In genomic region chrX:102517331-102517730, GRCh38 we compare ENCODE assay signal across 8 cellular contexts. TPM values are rescaled to one million over a fixed set of nuclear protein-coding genes. Genes with fewer than 3 reads are reported as not detected.
A peak's percentile ranks its signal among the peaks of the same experiment; 100 is the strongest.
DNase-seq lines count a peak whose midpoint lies in the region; ATAC-seq and TF ChIP-seq lines count a peak whose summit lies in the region.

No MANE protein-coding gene starts in this region.

- H3K9me3 Mint-ChIP-seq in activated T-helper 17 cell treated with anti-CD3 and anti-CD28 coated beads, Interleukin-2, amount 50 U/mL, for 72 hours, result no peaks in the 10 kb centered on the region
- no peaks in the 10 kb centered on the region for H3K9me3 Mint-ChIP-seq in naive thymus-derived CD4-positive, alpha-beta T cell

- CTCF ChIA-PET in naive thymus-derived CD4-positive, alpha-beta T cell (lab: Charles Lee), result no interaction called here

- H3K36me3 Mint-ChIP-seq in activated T-helper 17 cell treated with anti-CD3 and anti-CD28 coated beads, Interleukin-2, amount 50 U/mL, for 72 hours (ENCODE audit: low read depth), result no peaks in the 10 kb centered on the region
- H3K36me3 Mint-ChIP-seq in naive thymus-derived CD4-positive, alpha-beta T cell, result no peaks in the 10 kb centered on the region

- no peaks in the 10 kb centered on the region for H3K4me1 Mint-ChIP-seq in activated T-helper 17 cell treated with anti-CD3 and anti-CD28 coated beads, Interleukin-2, amount 50 U/mL, for 72 hours
- H3K4me1 Mint-ChIP-seq in naive thymus-derived CD4-positive, alpha-beta T cell, result peaks cover 0 to 11% (median 0%) of the 10 kb centered on the region in 7 donors

- H3K27ac ChIP-seq in naive thymus-derived CD4-positive, alpha-beta T cell (ENCODE audit: low read depth, low read length), result no peak overlapping the region

- intact Hi-C loops in naive thymus-derived CD4-positive, alpha-beta T cell (cut with micrococcal nuclease), result loop anchor here (2.0 to 5.0 kb wide), 3 partner anchors 80 to 449 kb away; partner anchors contain the start of genes ARMCX5 (in 1 of the 2) and GPRASP1 (in 1 of the 2)

- no peak for TF ChIP-seq CTCF in NB4 (IDR thresholded peaks at IDR 0.05; ENCODE audit: low read depth, low read length)

- TF ChIP-seq POLR2A in NB4 (IDR thresholded peaks at IDR 0.05; ENCODE audit: extremely low read depth, insufficient read length), result no peak

- H3K4me3 ChIP-seq in NB4 (ENCODE audit: low read depth, low read length), result no peak overlapping the region
- no peak overlapping the region for H3K4me3 ChIP-seq in naive thymus-derived CD4-positive, alpha-beta T cell (ENCODE audit: low read length)

- no peaks in the 10 kb centered on the region for H3K27me3 ChIP-seq in naive thymus-derived CD4-positive, alpha-beta T cell (ENCODE audit: control insufficient read depth in 2 of 2, insufficient read depth in 2 of 2, low read length in 2 of 2)

- DNase-seq in DMS79 treated with DMSO at 0.1 percent for 48 hours (lab: John Stamatoyannopoulos, UW) (peak; percentile 20), NB4 (ENCODE audit: low read depth) (peak; percentile 26), HCEC 1CT (no peak)
- no peak for DNase-seq in naive thymus-derived CD4-positive, alpha-beta T cell
- no peak for DNase-seq in NK-92 treated with Interleukin-12 subunit alpha and Interleukin-12 subunit beta, amount 100 ng/mL, for 24 hours (lab: John Stamatoyannopoulos, UW)

- H3K9me3 ChIP-seq in naive thymus-derived CD4-positive, alpha-beta T cell (ENCODE audit: control insufficient read depth in 2 of 3, low read length in 3 of 3), result no peaks in the 10 kb centered on the region

- no peak overlapping the region for H3K27ac Mint-ChIP-seq in activated T-helper 17 cell treated with anti-CD3 and anti-CD28 coated beads, Interleukin-2, amount 50 U/mL, for 72 hours
- H3K27ac Mint-ChIP-seq in naive thymus-derived CD4-positive, alpha-beta T cell, result no peak overlapping the region

- POLR2A ChIA-PET in naive thymus-derived CD4-positive, alpha-beta T cell (lab: Charles Lee), result no interaction called here

- peak overlapping the region; percentile 74 for H3K4me3 Mint-ChIP-seq in activated T-helper 17 cell treated with anti-CD3 and anti-CD28 coated beads, Interleukin-2, amount 50 U/mL, for 72 hours
- peak overlapping the region in 9 of 10 donors; percentile 39 to 86 (median 80) for H3K4me3 Mint-ChIP-seq in naive thymus-derived CD4-positive, alpha-beta T cell

- peaks cover 29% of the 10 kb centered on the region for H3K27me3 Mint-ChIP-seq in activated T-helper 17 cell treated with anti-CD3 and anti-CD28 coated beads, Interleukin-2, amount 50 U/mL, for 72 hours
- peaks cover 29 to 48% (median 39%) of the 10 kb centered on the region in 5 donors for H3K27me3 Mint-ChIP-seq in naive thymus-derived CD4-positive, alpha-beta T cell

- no peak for ATAC-seq in activated T-helper 17 cell treated with anti-CD3 and anti-CD28 coated beads, Interleukin-2, amount 50 U/mL, for 72 hours (replicated peaks)
- no peak for ATAC-seq in naive thymus-derived CD4-positive, alpha-beta T cell
- no peak for ATAC-seq in activated CD4-positive, CD25-positive, alpha-beta regulatory T cell treated with anti-CD3 and anti-CD28 coated beads, Interleukin-2, amount 50 U/mL, for 24 hours
- no peak for ATAC-seq in HG03175 (IDR thresholded peaks at IDR 0.05; ENCODE audit: unreplicated experiment)

- H3K4me1 ChIP-seq in naive thymus-derived CD4-positive, alpha-beta T cell (ENCODE audit: control insufficient read depth in 2 of 2, insufficient read depth in 2 of 2, low read length in 2 of 2), result no peaks in the 10 kb centered on the region

- H3K36me3 ChIP-seq in naive thymus-derived CD4-positive, alpha-beta T cell (ENCODE audit: control insufficient read depth in 2 of 3, insufficient read depth in 3 of 3, low read length in 3 of 3), result no peaks in the 10 kb centered on the region

RNA-seq across cellular contexts. Expression of gene TMSB15A, which starts 0.8 kb away (rescaled TPM):
- total RNA-seq in activated T-helper 17 cell treated with anti-CD3 and anti-CD28 coated beads, Interleukin-2, amount 50 U/mL, for 72 hours, result under 1 TPM; 0.39 to 0.56 TPM
- under 1 TPM in 1 of 5 experiments, not detected in 4; 0.46 TPM for total RNA-seq in naive thymus-derived CD4-positive, alpha-beta T cell
- polyA plus RNA-seq in naive thymus-derived CD4-positive, alpha-beta T cell, result not detected

RNA-seq across cellular contexts. Expression of gene TCP11X2, which starts 45.7 kb away (rescaled TPM):
- not detected for total RNA-seq in activated T-helper 17 cell treated with anti-CD3 and anti-CD28 coated beads, Interleukin-2, amount 50 U/mL, for 72 hours
- not detected for total RNA-seq in naive thymus-derived CD4-positive, alpha-beta T cell
- not detected for polyA plus RNA-seq in naive thymus-derived CD4-positive, alpha-beta T cell

Comparison
In these comparisons a context has a peak if more than half of its experiments do, and no peak if none do; other contexts are left out.
1. DNase-seq: peak in DMS79 treated with DMSO at 0.1 percent for 48 hours (single experiment) and NB4 (single experiment); none in naive thymus-derived CD4-positive, alpha-beta T cell (0 of 9), NK-92 treated with Interleukin-12 subunit alpha and Interleukin-12 subunit beta, amount 100 ng/mL, for 24 hours (single experiment) and HCEC 1CT (single experiment).